In genomic region chr12:55940065-55940732, GRCh38 we compare ENCODE assay signal across 8 cellular contexts.
DNase-seq lines count a peak whose midpoint lies in the region; ATAC-seq lines count a peak whose summit lies in the region.

No MANE protein-coding gene starts in this region.

- no peak overlapping the region for H3K4me3 Mint-ChIP-seq in central memory CD8-positive, alpha-beta T cell

- ATAC-seq in GM19023 (IDR thresholded peaks at IDR 0.05; ENCODE audit: unreplicated experiment) (peak; percentile 98), HG03196 (IDR thresholded peaks at IDR 0.05; ENCODE audit: unreplicated experiment) (peak; percentile 82)
- ATAC-seq in central memory CD8-positive, alpha-beta T cell (replicated peaks; ENCODE audit: extremely low read depth, poor library complexity, severe bottlenecking) = peak; percentile 98

- H3K4me1 Mint-ChIP-seq in central memory CD8-positive, alpha-beta T cell = peaks cover 63% of the 10 kb centered on the region

- no peaks in the 10 kb centered on the region for H3K27me3 Mint-ChIP-seq in central memory CD8-positive, alpha-beta T cell

- DNase-seq in Ammon's horn (ENCODE audit: low spot score) (peak; percentile 93), NCI-H226 (peak; percentile 87), kidney tubule cell (ENCODE audit: low spot score) (peak; percentile 91)
- peak; percentile 71 for DNase-seq in activated CD4-positive, CD25-positive, alpha-beta regulatory T cell treated with anti-CD3 and anti-CD28 coated beads, Interleukin-2, amount 50 U/mL, for 16 hours (ENCODE audit: low read depth, low spot score)
- DNase-seq in central memory CD8-positive, alpha-beta T cell (ENCODE audit: low spot score in 2 of 2) = peak; percentile 77 to 78
- peak; percentile 83 to 87 for DNase-seq in stimulated activated CD4-positive, alpha-beta T cell treated with anti-CD3 and anti-CD28 coated beads, Interleukin-2, amount 100 ng/mL, for 24 hours

- peaks cover 71% of the 10 kb centered on the region for H3K36me3 Mint-ChIP-seq in central memory CD8-positive, alpha-beta T cell (ENCODE audit: insufficient read depth)

- peak overlapping the region; percentile 58 for H3K27ac Mint-ChIP-seq in central memory CD8-positive, alpha-beta T cell (ENCODE audit: low read depth)

- H3K9me3 Mint-ChIP-seq in central memory CD8-positive, alpha-beta T cell = no peaks in the 10 kb centered on the region

Comparison
In these comparisons a context has a peak if more than half of its experiments do, and no peak if none do; other contexts are left out.
1. Peak in every context shown above with its lines: DNase-seq and ATAC-seq.